ENCODE assay signal across 2 cellular contexts in genomic region chr4:54099959-54100606, GRCh38.
TF ChIP-seq lines count a peak whose summit lies in the region.

TSS of gene GSX2 (plus strand) at chr4:54100163. CDS start at chr4:54100345, 182 bp downstream.

TF ChIP-seq in GM12878, 131 proteins besides CTCF, POLR2A, EP300 and RAD21:
- no peak for TF ChIP-seq ZBTB40 (IDR thresholded peaks at IDR 0.05; ENCODE audit: borderline replicate concordance)
- no peak for TF ChIP-seq NFIC (IDR thresholded peaks at IDR 0.05; ENCODE audit: low read depth, low read length)
- TF ChIP-seq BRCA1 (IDR thresholded peaks at IDR 0.05; ENCODE audit: low read depth, low read length), result no peak
- no peak for TF ChIP-seq CHD4 (IDR thresholded peaks at IDR 0.05)
- TF ChIP-seq CREB1 (IDR thresholded peaks at IDR 0.05; ENCODE audit: low read depth), result no peak
- no peak for TF ChIP-seq IRF5 (IDR thresholded peaks at IDR 0.05; ENCODE audit: borderline replicate concordance)
- no peak for TF ChIP-seq EZH2 (IDR thresholded peaks at IDR 0.05; ENCODE audit: borderline replicate concordance, control insufficient read depth, low read depth, low read length)

TF ChIP-seq in HepG2, 621 proteins besides CTCF, POLR2A, EP300 and RAD21:
- TF ChIP-seq MTF2 (CRISPR knock-in tag; IDR thresholded peaks at IDR 0.05; ENCODE audit: borderline replicate concordance), result 0 out of 2 replicates have a peak, but pooled peaks have one; percentile 33
- peak; percentile 30; the same call in 1 of the 2 replicates for TF ChIP-seq ZNF687 (CRISPR knock-in tag; IDR thresholded peaks at IDR 0.05)
- no peak for TF ChIP-seq CC2D1A (CRISPR knock-in tag; IDR thresholded peaks at IDR 0.05)
- TF ChIP-seq TERF1 (CRISPR knock-in tag; IDR thresholded peaks at IDR 0.05), result no peak
